Comparison of ENCODE assay signal across 6 cellular contexts in genomic region chr6:26363882-26364825, GRCh38. TPM values are rescaled to one million over a fixed set of nuclear protein-coding genes. Genes with fewer than 3 reads are reported as not detected.
A peak's percentile ranks its signal among the peaks of the same experiment; 100 is the strongest.
DNase-seq lines count a peak whose midpoint lies in the region; ATAC-seq and TF ChIP-seq lines count a peak whose summit lies in the region.

No MANE protein-coding gene starts in this region.

- TF ChIP-seq CTCF in astrocyte of the cerebellum (IDR thresholded peaks at IDR 0.05; ENCODE audit: low read depth, low read length, missing control alignments) = no peak
- no peak for TF ChIP-seq CTCF in neural cell (IDR thresholded peaks at IDR 0.05; ENCODE audit: poor library complexity, severe bottlenecking)

- no peaks in the 10 kb centered on the region for H3K36me3 ChIP-seq in GM23248 (ENCODE audit: low read depth)
- no peaks in the 10 kb centered on the region for H3K36me3 ChIP-seq in neural cell (ENCODE audit: insufficient read depth, low read length)

- H3K27ac ChIP-seq in GM23248 = peak overlapping the region; percentile 98
- no peak overlapping the region for H3K27ac ChIP-seq in neural cell (ENCODE audit: low read length)

- H3K27me3 ChIP-seq in GM23248 (replicated peaks; ENCODE audit: insufficient read depth) (no peaks in the 10 kb centered on the region), neural cell (ENCODE audit: insufficient read depth, low read depth, low read length) (no peaks in the 10 kb centered on the region)

- peak overlapping the region; percentile 98 for H2AFZ ChIP-seq in GM23248
- no peak overlapping the region for H2AFZ ChIP-seq in neural cell (ENCODE audit: low read depth, low read length)

- no peak for TF ChIP-seq RAD21 in neural cell (conservative IDR thresholded peaks at IDR 0.05)

- DNase-seq in GM23248 (peak; percentile 53), astrocyte of the cerebellum (ENCODE audit: low read depth) (no peak), HuH-7.5 (ENCODE audit: low spot score) (no peak), HuH-7 (ENCODE audit: low spot score) (no peak)

- no peaks in the 10 kb centered on the region for H4K20me1 ChIP-seq in GM23248 (ENCODE audit: insufficient read depth)
- H4K20me1 ChIP-seq in neural cell (ENCODE audit: insufficient read depth) = no peaks in the 10 kb centered on the region

- H3K4me2 ChIP-seq in GM23248 (ENCODE audit: unreplicated experiment) = peak overlapping the region; percentile 80
- peak overlapping the region; percentile 11 for H3K4me2 ChIP-seq in neural cell (ENCODE audit: low read length)

- H3K9me3 ChIP-seq in GM23248 (ENCODE audit: low read depth) (no peaks in the 10 kb centered on the region), neural cell (ENCODE audit: low read length) (no peaks in the 10 kb centered on the region)

- H3K4me1 ChIP-seq in GM23248 (ENCODE audit: insufficient read depth) = peaks cover 19% of the 10 kb centered on the region

- ATAC-seq in HG02938 (IDR thresholded peaks at IDR 0.05; ENCODE audit: unreplicated experiment) = no peak

- H3K9ac ChIP-seq in GM23248 = peak overlapping the region; percentile 96
- no peak overlapping the region for H3K9ac ChIP-seq in neural cell (ENCODE audit: low read length)

- no peaks in the 10 kb centered on the region for H3K9me2 ChIP-seq in GM23248 (ENCODE audit: insufficient read depth)
- no peaks in the 10 kb centered on the region for H3K9me2 ChIP-seq in neural cell (ENCODE audit: insufficient read depth, low read length)

- 38 to 43% methylated on average over 6 of the region's 6 CpGs for WGBS in GM23248 (ENCODE audit: low coverage in 1 of 2, low lambda C conversion rate in 2 of 2, missing lambda C conversion rate in 2 of 2), 2 experiments

- in situ Hi-C loops in GM23248 (cut with MboI) = no loop called here
- in situ Hi-C loops in astrocyte of the cerebellum (cut with HindIII; ENCODE audit: low sequenced_read_pairs) = no loop called here

- TF ChIP-seq EP300 in neural cell (conservative IDR thresholded peaks at IDR 0.05; ENCODE audit: poor library complexity, severe bottlenecking) = no peak

- H3F3A ChIP-seq in GM23248 (ENCODE audit: insufficient read depth) (peaks cover 17% of the 10 kb centered on the region), neural cell (ENCODE audit: insufficient read depth, low read length, poor library complexity, severe bottlenecking) (no peaks in the 10 kb centered on the region)

- H3K4me3 ChIP-seq in GM23248 (peak overlapping the region; percentile 99), astrocyte of the cerebellum (ENCODE audit: low read depth, low read length) (peak overlapping the region; percentile 69), neural cell (ENCODE audit: low read length) (peak overlapping the region; percentile 67)

- H3K79me2 ChIP-seq in GM23248 (ENCODE audit: insufficient read depth) (no peaks in the 10 kb centered on the region), neural cell (replicated peaks; ENCODE audit: insufficient read depth, low read length) (no peaks in the 10 kb centered on the region)

TF ChIP-seq in neural cell, 6 proteins besides CTCF, POLR2A, EP300 and RAD21:
- TF ChIP-seq EZH2 (IDR thresholded peaks at IDR 0.05; ENCODE audit: borderline replicate concordance, insufficient read depth, low read length, poor library complexity, severe bottlenecking) (no peak), TAF1 (IDR thresholded peaks at IDR 0.05; ENCODE audit: low read depth) (no peak), POLR2AphosphoS5 (IDR thresholded peaks at IDR 0.05) (no peak), MXI1 (conservative IDR thresholded peaks at IDR 0.05; ENCODE audit: poor library complexity, severe bottlenecking) (no peak), REST (IDR thresholded peaks at IDR 0.05; ENCODE audit: borderline replicate concordance) (no peak), SMC3 (conservative IDR thresholded peaks at IDR 0.05; ENCODE audit: poor library complexity) (no peak)

RNA-seq across cellular contexts. Expression of gene BTN3A2, which starts 0.8 kb away (rescaled TPM):
- total RNA-seq in GM23248 (2014; rRNA removed; shearing (Covaris generic)) = 12.9 and 14.5 TPM in 2 replicates
- polyA plus RNA-seq in GM23248 (2016; fragmentation: Nextera tagmentation; extraction: Ambion mirVana) (7.9 and 9.5 TPM in 2 replicates), neural cell (0.42 and 2.2 TPM in 2 replicates)
- polyA minus RNA-seq in neural cell = 4.1 and 5.4 TPM in 2 replicates

RNA-seq across cellular contexts. Expression of gene BTN2A2, which starts 18.8 kb away (rescaled TPM):
- total RNA-seq in GM23248 (2014; rRNA removed; shearing (Covaris generic)) = 4.5 and 9.1 TPM in 2 replicates
- 4.0 and 5.2 TPM in 2 replicates for polyA plus RNA-seq in GM23248 (2016; fragmentation: Nextera tagmentation; extraction: Ambion mirVana)
- polyA plus RNA-seq in neural cell = 3.2 and 3.8 TPM in 2 replicates
- 1.5 and 1.7 TPM in 2 replicates for polyA minus RNA-seq in neural cell

RNA-seq across cellular contexts. Expression of gene BTN3A1, which starts 37.9 kb away (rescaled TPM):
- total RNA-seq in GM23248 (2014; rRNA removed; shearing (Covaris generic)) = 7.7 and 8.9 TPM in 2 replicates
- polyA plus RNA-seq in GM23248 (2016; fragmentation: Nextera tagmentation; extraction: Ambion mirVana) (5.5 and 6.7 TPM in 2 replicates), neural cell (31.3 and 38.2 TPM in 2 replicates)
- 23.9 and 32.6 TPM in 2 replicates for polyA minus RNA-seq in neural cell
